In genomic region chr3:19221081-19221480, GRCh38 we compare ENCODE assay signal across 20 cellular contexts.
DNase-seq lines count a peak whose midpoint lies in the region; ATAC-seq and TF ChIP-seq lines count a peak whose summit lies in the region.
"Had no signal": no experiment of that assay in that cellular context is flagged by ENCODE, and none has a peak within 500 bp of the region (broad histone marks: within the 10 kb centered on the region; RNA-seq: fewer than 3 reads in every experiment).

No MANE protein-coding gene starts in this region.

- H3K4me1 Mint-ChIP-seq in GM23338 (peaks cover 13% of the 10 kb centered on the region), progenitor cell of endocrine pancreas (ENCODE audit: low read depth) (no peaks in the 10 kb centered on the region)
- H3K4me1 Mint-ChIP-seq in effector memory CD8-positive, alpha-beta T cell (ENCODE audit: low read depth in 2 of 2) = no peaks in the 10 kb centered on the region
- H3K4me1 Mint-ChIP-seq: CD4-positive, alpha-beta memory T cell had no signal

- WGBS in mammary epithelial cell (ENCODE audit: low coverage, missing lambda C conversion rate) = 22% methylated on average over 2 of the region's 2 CpGs
- WGBS in hepatocyte (ENCODE audit: low lambda C conversion rate, missing lambda C conversion rate) = 52% methylated on average over 2 of the region's 2 CpGs
- 2 to 10% methylated on average over 2 of the region's 2 CpGs for WGBS in GM23248 (ENCODE audit: low coverage in 1 of 2, low lambda C conversion rate in 2 of 2, missing lambda C conversion rate in 2 of 2), 2 experiments

- ATAC-seq in GM23338 (peak; percentile 61), HG02610 (IDR thresholded peaks at IDR 0.05; ENCODE audit: unreplicated experiment) (no peak)
- ATAC-seq in effector memory CD8-positive, alpha-beta T cell (replicated peaks) = no peak

- no peaks in the 10 kb centered on the region for H3K9me3 ChIP-seq in mammary epithelial cell (replicated peaks; ENCODE audit: insufficient read depth, low read length)
- no peaks in the 10 kb centered on the region for H3K9me3 ChIP-seq in hepatocyte (ENCODE audit: low read depth)
- H3K9me3 ChIP-seq in GM23248 (ENCODE audit: low read depth) = no peaks in the 10 kb centered on the region
- H3K9me3 ChIP-seq: BLaER1, HAP-1, MG63, SJCRH30 had no signal

- no peak overlapping the region; the same call in 1 of the 2 replicates for H3K27ac Mint-ChIP-seq in GM23338
- peak overlapping the region; percentile 73 for H3K27ac Mint-ChIP-seq in progenitor cell of endocrine pancreas
- no peak overlapping the region for H3K27ac Mint-ChIP-seq in effector memory CD8-positive, alpha-beta T cell
- H3K27ac Mint-ChIP-seq: CD4-positive, alpha-beta memory T cell had no signal

- H3K9me2 ChIP-seq in GM23338 (ENCODE audit: insufficient read depth) (no peaks in the 10 kb centered on the region), hepatocyte (replicated peaks; ENCODE audit: insufficient read depth) (no peaks in the 10 kb centered on the region), GM23248 (ENCODE audit: insufficient read depth) (no peaks in the 10 kb centered on the region)

- intact Hi-C loops in mammary epithelial cell (cut with micrococcal nuclease) = no loop called here

- H3K27ac ChIP-seq in GM23338 (ENCODE audit: low read depth) (no peak overlapping the region), mammary epithelial cell (ENCODE audit: insufficient read depth, low read depth, low read length) (no peak overlapping the region), hepatocyte (no peak overlapping the region), GM23248 (no peak overlapping the region)
- H3K27ac ChIP-seq: BLaER1, PC-9, RWPE1, SJCRH30 had no signal

- H3K79me2 ChIP-seq in GM23338 (replicated peaks; ENCODE audit: insufficient read depth) (no peaks in the 10 kb centered on the region), mammary epithelial cell (ENCODE audit: insufficient read depth, low read length) (no peaks in the 10 kb centered on the region), hepatocyte (no peaks in the 10 kb centered on the region), GM23248 (ENCODE audit: insufficient read depth) (no peaks in the 10 kb centered on the region)

- H3K4me3 Mint-ChIP-seq in GM23338 (no peak overlapping the region), progenitor cell of endocrine pancreas (ENCODE audit: low read depth) (no peak overlapping the region)
- H3K4me3 Mint-ChIP-seq in effector memory CD8-positive, alpha-beta T cell = no peak overlapping the region
- H3K4me3 Mint-ChIP-seq: CD4-positive, alpha-beta memory T cell had no signal

- no peaks in the 10 kb centered on the region for H3K9me3 Mint-ChIP-seq in GM23338
- H3K9me3 Mint-ChIP-seq in progenitor cell of endocrine pancreas (ENCODE audit: low read depth) = no peaks in the 10 kb centered on the region
- peaks cover 0 to 4% of the 10 kb centered on the region in 2 donors for H3K9me3 Mint-ChIP-seq in effector memory CD8-positive, alpha-beta T cell
- H3K9me3 Mint-ChIP-seq: CD4-positive, alpha-beta memory T cell had no signal

- dilution Hi-C loops in mammary epithelial cell (cut with HindIII; ENCODE audit: low sequenced_read_pairs) = no loop called here

- H3K36me3 Mint-ChIP-seq in GM23338 (ENCODE audit: low read depth) (no peaks in the 10 kb centered on the region), progenitor cell of endocrine pancreas (ENCODE audit: insufficient read depth) (no peaks in the 10 kb centered on the region)
- peaks cover 2% of the 10 kb centered on the region for H3K36me3 Mint-ChIP-seq in effector memory CD8-positive, alpha-beta T cell (ENCODE audit: insufficient read depth)
- H3K36me3 Mint-ChIP-seq: CD4-positive, alpha-beta memory T cell had no signal

- H3K4me3 ChIP-seq in GM23338 (no peak overlapping the region), mammary epithelial cell (replicated peaks in 1 of 3; ENCODE audit: insufficient read depth in 1 of 3, low read depth in 2 of 3, low read length in 3 of 3) (no peak overlapping the region), hepatocyte (no peak overlapping the region), GM23248 (no peak overlapping the region)
- H3K4me3 ChIP-seq: BLaER1, HAP-1, MG63, PC-9, SJCRH30 had no signal

- H3K27me3 ChIP-seq in GM23338 (ENCODE audit: insufficient read depth) (no peaks in the 10 kb centered on the region), mammary epithelial cell (ENCODE audit: insufficient read depth, low read length) (no peaks in the 10 kb centered on the region), hepatocyte (no peaks in the 10 kb centered on the region), GM23248 (replicated peaks; ENCODE audit: insufficient read depth) (no peaks in the 10 kb centered on the region)
- H3K27me3 ChIP-seq: BLaER1, MG63, SJCRH30 had no signal

- no peak for DNase-seq in GM23338 (ENCODE audit: low spot score)
- DNase-seq in mammary epithelial cell = peak; percentile 17
- peak; percentile 23 for DNase-seq in hepatocyte (ENCODE audit: low spot score)
- no peak for DNase-seq in progenitor cell of endocrine pancreas (ENCODE audit: low spot score, unreplicated experiment)
- DNase-seq in GM23248 = no peak
- no peak for DNase-seq in effector memory CD8-positive, alpha-beta T cell
- no peak for DNase-seq in OCI-M2 (lab: John Stamatoyannopoulos, UW; ENCODE audit: unreplicated experiment)
- DNase-seq: CD4-positive, alpha-beta memory T cell; IMR-90; MG63; NCI-H1092 treated with DMSO at 0.1 percent for 48 hours; NCI-H2081 treated with DMSO at 0.1 percent for 48 hours; NCI-H510A treated with DMSO at 0.1 percent for 48 hours; NCI-H774; SJCRH30 had no signal

- H3F3A ChIP-seq in GM23338 (replicated peaks; ENCODE audit: low read depth) (no peaks in the 10 kb centered on the region), GM23248 (ENCODE audit: insufficient read depth) (no peaks in the 10 kb centered on the region)

- CTCF ChIA-PET in mammary epithelial cell (lab: Charles Lee; ENCODE audit: low non-redundant PET) = no interaction called here

- H3K9ac ChIP-seq in mammary epithelial cell (ENCODE audit: insufficient read depth, low read length) (no peak overlapping the region), GM23248 (no peak overlapping the region)
- H3K9ac ChIP-seq: BLaER1 had no signal

- H3K36me3 ChIP-seq in GM23338 (ENCODE audit: insufficient read depth) = no peaks in the 10 kb centered on the region
- no peaks in the 10 kb centered on the region for H3K36me3 ChIP-seq in mammary epithelial cell (ENCODE audit: insufficient read depth, low read length)
- no peaks in the 10 kb centered on the region for H3K36me3 ChIP-seq in hepatocyte (replicated peaks; ENCODE audit: insufficient read depth, low read depth)
- H3K36me3 ChIP-seq in GM23248 (ENCODE audit: low read depth) = no peaks in the 10 kb centered on the region
- H3K36me3 ChIP-seq: BLaER1, HAP-1, MG63, SJCRH30 had no signal

- BruUV-seq in mammary epithelial cell (replicated peaks; lab: Mats Ljungman, UMichigan) = no TSS peak

- H2AFZ ChIP-seq in GM23338 = no peak overlapping the region
- H2AFZ ChIP-seq in mammary epithelial cell (ENCODE audit: low read depth, low read length) = no peak overlapping the region
- H2AFZ ChIP-seq in hepatocyte = no peak overlapping the region
- H2AFZ ChIP-seq in GM23248 = no peak overlapping the region
- H2AFZ ChIP-seq: PC-9 had no signal

- H4K20me1 ChIP-seq in GM23338 (replicated peaks; ENCODE audit: insufficient read depth) (no peaks in the 10 kb centered on the region), mammary epithelial cell (ENCODE audit: insufficient read depth, low read length) (no peaks in the 10 kb centered on the region), hepatocyte (ENCODE audit: insufficient read depth, poor library complexity, severe bottlenecking) (no peaks in the 10 kb centered on the region), GM23248 (ENCODE audit: insufficient read depth) (no peaks in the 10 kb centered on the region)
- H4K20me1 ChIP-seq: BLaER1 had no signal

- in situ Hi-C loops in mammary epithelial cell (cut with MboI; ENCODE audit: low sequenced_read_pairs in 2 of 2) = no loop called here
- in situ Hi-C loops in GM23248 (cut with MboI) = no loop called here

- TF ChIP-seq CTCF in GM23338 (conservative IDR thresholded peaks at IDR 0.05; ENCODE audit: low read depth in 2 of 2) = no peak
- no peak for TF ChIP-seq CTCF in mammary epithelial cell (conservative IDR thresholded peaks at IDR 0.05 in 1 of 2, IDR thresholded peaks at IDR 0.05 in 1 of 2; ENCODE audit: extremely low read depth in 1 of 2, insufficient read depth in 1 of 2, low read depth in 1 of 2, low read length in 2 of 2)
- TF ChIP-seq CTCF in hepatocyte (IDR thresholded peaks at IDR 0.05; ENCODE audit: poor library complexity) = no peak
- no peak for TF ChIP-seq CTCF in progenitor cell of endocrine pancreas (IDR thresholded peaks at IDR 0.05; ENCODE audit: unreplicated experiment)

- H3K27me3 Mint-ChIP-seq in GM23338 (ENCODE audit: insufficient read depth, low read depth, poor library complexity) (peaks cover 1% of the 10 kb centered on the region), progenitor cell of endocrine pancreas (no peaks in the 10 kb centered on the region)
- no peaks in the 10 kb centered on the region for H3K27me3 Mint-ChIP-seq in effector memory CD8-positive, alpha-beta T cell
- H3K27me3 Mint-ChIP-seq: CD4-positive, alpha-beta memory T cell had no signal

- H3K4me2 ChIP-seq in GM23338 = no peak overlapping the region
- no peak overlapping the region for H3K4me2 ChIP-seq in mammary epithelial cell (ENCODE audit: insufficient read depth, low read depth, low read length)
- no peak overlapping the region for H3K4me2 ChIP-seq in hepatocyte
- H3K4me2 ChIP-seq in GM23248 (ENCODE audit: unreplicated experiment) = no peak overlapping the region
- H3K4me2 ChIP-seq: BLaER1, PC-9 had no signal

- H3K4me1 ChIP-seq in GM23338 (ENCODE audit: insufficient read depth) = peaks cover 5% of the 10 kb centered on the region
- H3K4me1 ChIP-seq in mammary epithelial cell (ENCODE audit: insufficient read depth, low read length) = no peaks in the 10 kb centered on the region
- H3K4me1 ChIP-seq in hepatocyte (ENCODE audit: insufficient read depth) = no peaks in the 10 kb centered on the region
- H3K4me1 ChIP-seq in GM23248 (ENCODE audit: insufficient read depth) = no peaks in the 10 kb centered on the region
- H3K4me1 ChIP-seq: BLaER1, HAP-1, SJCRH30 had no signal

TF ChIP-seq in GM23338, 12 proteins besides CTCF, POLR2A, EP300 and RAD21:
- no peak for TF ChIP-seq NANOG (IDR thresholded peaks at IDR 0.05; ENCODE audit: borderline replicate concordance)
- TF ChIP-seq JUNB (IDR thresholded peaks at IDR 0.05; ENCODE audit: unreplicated experiment) = no peak

Comparison
In these comparisons a context has a peak if more than half of its experiments do, and no peak if none do; other contexts are left out.
1. DNase-seq: peak in mammary epithelial cell (single experiment) and hepatocyte (single experiment); none in GM23338 (single experiment), progenitor cell of endocrine pancreas (single experiment), GM23248 (single experiment), effector memory CD8-positive, alpha-beta T cell (0 of 3) and OCI-M2 (single experiment).